ENCODE assay signal across 1 cellular context in genomic region chr7:944744-945143, GRCh38.
TF ChIP-seq lines count a peak whose summit lies in the region.

No MANE protein-coding gene starts in this region.

TF ChIP-seq in A549, 52 proteins besides CTCF, POLR2A, EP300 and RAD21 (continued from another document):
- TF ChIP-seq NPAS2 (CRISPR knock-in tag; IDR thresholded peaks at IDR 0.05; ENCODE audit: borderline replicate concordance) (no peak), CHD2 (IDR thresholded peaks at IDR 0.05; ENCODE audit: low read length, partially characterized antibody) (no peak), KDM5A (IDR thresholded peaks at IDR 0.05) (no peak), HMGXB4 (CRISPR knock-in tag; IDR thresholded peaks at IDR 0.05; ENCODE audit: borderline replicate concordance) (no peak), MAX (IDR thresholded peaks at IDR 0.05) (no peak), FOSL2 (IDR thresholded peaks at IDR 0.05) (no peak), FOSL2 (CRISPR knock-in tag; IDR thresholded peaks at IDR 0.05) (no peak), HOXB13 (CRISPR knock-in tag; IDR thresholded peaks at IDR 0.05; ENCODE audit: low read depth) (no peak), ZSCAN20 (CRISPR knock-in tag; IDR thresholded peaks at IDR 0.05) (no peak), EHF (CRISPR knock-in tag; IDR thresholded peaks at IDR 0.05) (no peak), JUNB (IDR thresholded peaks at IDR 0.05) (no peak), CBX2 (IDR thresholded peaks at IDR 0.05; ENCODE audit: borderline replicate concordance, low read depth) (no peak), ATOH8 (CRISPR knock-in tag; IDR thresholded peaks at IDR 0.05; ENCODE audit: low read depth) (no peak)
- TF ChIP-seq, protein P1, sequence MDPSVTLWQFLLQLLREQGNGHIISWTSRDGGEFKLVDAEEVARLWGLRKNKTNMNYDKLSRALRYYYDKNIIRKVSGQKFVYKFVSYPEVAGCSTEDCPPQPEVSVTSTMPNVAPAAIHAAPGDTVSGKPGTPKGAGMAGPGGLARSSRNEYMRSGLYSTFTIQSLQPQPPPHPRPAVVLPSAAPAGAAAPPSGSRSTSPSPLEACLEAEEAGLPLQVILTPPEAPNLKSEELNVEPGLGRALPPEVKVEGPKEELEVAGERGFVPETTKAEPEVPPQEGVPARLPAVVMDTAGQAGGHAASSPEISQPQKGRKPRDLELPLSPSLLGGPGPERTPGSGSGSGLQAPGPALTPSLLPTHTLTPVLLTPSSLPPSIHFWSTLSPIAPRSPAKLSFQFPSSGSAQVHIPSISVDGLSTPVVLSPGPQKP (IDR thresholded peaks at IDR 0.05; ENCODE audit: low read depth, low read length), result no peak
- TF ChIP-seq, protein P2, sequence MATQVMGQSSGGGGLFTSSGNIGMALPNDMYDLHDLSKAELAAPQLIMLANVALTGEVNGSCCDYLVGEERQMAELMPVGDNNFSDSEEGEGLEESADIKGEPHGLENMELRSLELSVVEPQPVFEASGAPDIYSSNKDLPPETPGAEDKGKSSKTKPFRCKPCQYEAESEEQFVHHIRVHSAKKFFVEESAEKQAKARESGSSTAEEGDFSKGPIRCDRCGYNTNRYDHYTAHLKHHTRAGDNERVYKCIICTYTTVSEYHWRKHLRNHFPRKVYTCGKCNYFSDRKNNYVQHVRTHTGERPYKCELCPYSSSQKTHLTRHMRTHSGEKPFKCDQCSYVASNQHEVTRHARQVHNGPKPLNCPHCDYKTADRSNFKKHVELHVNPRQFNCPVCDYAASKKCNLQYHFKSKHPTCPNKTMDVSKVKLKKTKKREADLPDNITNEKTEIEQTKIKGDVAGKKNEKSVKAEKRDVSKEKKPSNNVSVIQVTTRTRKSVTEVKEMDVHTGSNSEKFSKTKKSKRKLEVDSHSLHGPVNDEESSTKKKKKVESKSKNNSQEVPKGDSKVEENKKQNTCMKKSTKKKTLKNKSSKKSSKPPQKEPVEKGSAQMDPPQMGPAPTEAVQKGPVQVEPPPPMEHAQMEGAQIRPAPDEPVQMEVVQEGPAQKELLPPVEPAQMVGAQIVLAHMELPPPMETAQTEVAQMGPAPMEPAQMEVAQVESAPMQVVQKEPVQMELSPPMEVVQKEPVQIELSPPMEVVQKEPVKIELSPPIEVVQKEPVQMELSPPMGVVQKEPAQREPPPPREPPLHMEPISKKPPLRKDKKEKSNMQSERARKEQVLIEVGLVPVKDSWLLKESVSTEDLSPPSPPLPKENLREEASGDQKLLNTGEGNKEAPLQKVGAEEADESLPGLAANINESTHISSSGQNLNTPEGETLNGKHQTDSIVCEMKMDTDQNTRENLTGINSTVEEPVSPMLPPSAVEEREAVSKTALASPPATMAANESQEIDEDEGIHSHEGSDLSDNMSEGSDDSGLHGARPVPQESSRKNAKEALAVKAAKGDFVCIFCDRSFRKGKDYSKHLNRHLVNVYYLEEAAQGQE (IDR thresholded peaks at IDR 0.05), result no peak
